In the genomic region with DNA sequence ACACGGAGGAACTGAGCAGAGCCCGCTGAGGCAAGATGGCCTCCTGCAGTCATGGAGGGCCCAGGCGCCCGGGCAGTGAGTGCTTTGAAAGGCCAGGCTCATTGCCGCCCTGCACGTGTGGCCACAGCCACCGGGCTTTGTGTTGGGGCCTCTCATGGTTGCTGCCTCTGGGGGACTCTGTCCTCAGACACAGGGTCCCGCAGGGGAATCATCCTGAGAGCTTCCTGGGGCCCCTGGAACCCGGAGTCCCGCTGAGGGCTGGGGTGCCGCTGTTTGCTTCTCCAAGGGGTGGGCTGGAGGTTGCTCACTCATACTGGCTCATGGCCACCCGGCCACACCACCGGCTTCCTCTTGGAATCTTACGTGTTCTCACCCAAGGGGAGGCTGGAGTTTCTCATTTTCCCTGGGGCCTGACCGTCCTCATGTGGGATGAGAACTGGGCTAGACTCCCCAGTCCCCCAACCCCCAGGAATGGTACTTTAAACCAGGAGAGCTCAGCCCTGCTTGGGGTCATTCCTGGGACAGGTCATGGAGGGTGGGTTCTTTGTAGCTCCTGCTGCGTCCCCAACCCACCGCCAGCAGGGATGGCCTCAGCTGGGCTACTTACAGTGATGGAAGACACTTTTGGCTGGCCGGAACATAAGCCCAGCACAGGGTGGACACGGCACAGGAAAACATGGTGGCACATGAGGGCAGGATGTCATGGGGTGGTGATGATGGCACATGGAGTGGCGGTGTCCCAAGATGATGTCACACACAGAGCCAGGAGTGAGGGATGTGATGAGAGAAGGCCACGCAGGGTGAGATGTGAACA, we compare ENCODE assay signal across 24 cellular contexts. TPM values are rescaled to one million over a fixed set of nuclear protein-coding genes. Genes with fewer than 3 reads are reported as not detected.
DNase-seq lines count a peak whose midpoint lies in the region; ATAC-seq, FAIRE-seq and TF ChIP-seq lines count a peak whose summit lies in the region.
"Had no signal": no experiment of that assay in that cellular context is flagged by ENCODE, and none has a peak within 500 bp of the region (broad histone marks: within the 10 kb centered on the region; RNA-seq: fewer than 3 reads in every experiment).

No MANE protein-coding gene starts in this region.

- peaks cover 7% of the 10 kb centered on the region for H3K4me1 Mint-ChIP-seq in activated naive CD4-positive, alpha-beta T cell treated with anti-CD3 and anti-CD28 coated beads, Interleukin-2, amount 50 U/mL, for 24 hours
- peaks cover 4% of the 10 kb centered on the region for H3K4me1 Mint-ChIP-seq in activated naive CD4-positive, alpha-beta T cell treated with anti-CD3 and anti-CD28 coated beads for 36 hours (ENCODE audit: low read depth)
- peaks cover 8% of the 10 kb centered on the region for H3K4me1 Mint-ChIP-seq in activated CD8-positive, alpha-beta memory T cell treated with anti-CD3 and anti-CD28 coated beads, Interleukin-2, amount 10 ng/mL, durations not matched to agents 7 days and 5 days
- H3K4me1 Mint-ChIP-seq in type B pancreatic cell (ENCODE audit: unreplicated experiment), result peaks cover 6% of the 10 kb centered on the region
- peaks cover 7% of the 10 kb centered on the region for H3K4me1 Mint-ChIP-seq in T-helper 2 cell treated with Interferon-gamma antibody and Interleukin-4, amounts not matched to agents 5 μg/mL and 100 μg/mL, for 36 hours (ENCODE audit: low read depth)

- H3K36me3 Mint-ChIP-seq in activated naive CD4-positive, alpha-beta T cell treated with anti-CD3 and anti-CD28 coated beads, Interleukin-2, amount 50 U/mL, for 24 hours, result no peaks in the 10 kb centered on the region
- no peaks in the 10 kb centered on the region for H3K36me3 Mint-ChIP-seq in activated naive CD4-positive, alpha-beta T cell treated with anti-CD3 and anti-CD28 coated beads for 36 hours (ENCODE audit: low read depth)
- H3K36me3 Mint-ChIP-seq in activated CD8-positive, alpha-beta memory T cell treated with anti-CD3 and anti-CD28 coated beads, Interleukin-2, amount 10 ng/mL, durations not matched to agents 7 days and 5 days, result no peaks in the 10 kb centered on the region
- no peaks in the 10 kb centered on the region for H3K36me3 Mint-ChIP-seq in type B pancreatic cell
- H3K36me3 Mint-ChIP-seq in T-helper 2 cell treated with Interferon-gamma antibody and Interleukin-4, amounts not matched to agents 5 μg/mL and 100 μg/mL, for 36 hours (ENCODE audit: low read depth), result no peaks in the 10 kb centered on the region
- H3K36me3 Mint-ChIP-seq: mesothelial cell of epicardium had no signal

- FAIRE-seq in kidney (lab: Jason Lieb, UNC), result no peak
- FAIRE-seq: astrocyte, colon, K562 had no signal

- TF ChIP-seq CTCF in kidney (IDR thresholded peaks at IDR 0.05; ENCODE audit: borderline replicate concordance, extremely low read depth, insufficient read depth) (no peak), type B pancreatic cell (conservative IDR thresholded peaks at IDR 0.05) (no peak)

- peak overlapping the region; percentile 93 for H3K27ac Mint-ChIP-seq in activated naive CD4-positive, alpha-beta T cell treated with anti-CD3 and anti-CD28 coated beads, Interleukin-2, amount 50 U/mL, for 24 hours
- H3K27ac Mint-ChIP-seq in activated naive CD4-positive, alpha-beta T cell treated with anti-CD3 and anti-CD28 coated beads for 36 hours, result no peak overlapping the region
- H3K27ac Mint-ChIP-seq in activated CD8-positive, alpha-beta memory T cell treated with anti-CD3 and anti-CD28 coated beads, Interleukin-2, amount 10 ng/mL, durations not matched to agents 7 days and 5 days, result no peak overlapping the region
- no peak overlapping the region for H3K27ac Mint-ChIP-seq in type B pancreatic cell
- no peak overlapping the region for H3K27ac Mint-ChIP-seq in T-helper 2 cell treated with Interferon-gamma antibody and Interleukin-4, amounts not matched to agents 5 μg/mL and 100 μg/mL, for 36 hours
- H3K27ac Mint-ChIP-seq: GM23338, mesothelial cell of epicardium had no signal

- CTCF ChIA-PET in activated naive CD4-positive, alpha-beta T cell treated with anti-CD3 and anti-CD28 coated beads for 36 hours (lab: Charles Lee), result interaction anchor here (1.5 to 4.4 kb wide), 2 partner anchors 141 to 146 kb away, joined by 5 to 21 read pairs; no protein-coding TSS in a partner anchor
- CTCF ChIA-PET in activated CD8-positive, alpha-beta memory T cell treated with anti-CD3 and anti-CD28 coated beads, Interleukin-2, amount 10 ng/mL, durations not matched to agents 7 days and 5 days (lab: Charles Lee), result interaction anchor here (1.9 kb wide), 1 partner anchor 141 kb away, joined by 12 read pairs; no protein-coding TSS in a partner anchor

- H3K36me3 ChIP-seq in kidney (ENCODE audit: control insufficient read depth in 1 of 2, insufficient read depth in 2 of 2, low read length in 2 of 2), result no peaks in the 10 kb centered on the region

- no peak for ATAC-seq in activated CD8-positive, alpha-beta memory T cell treated with anti-CD3 and anti-CD28 coated beads, Interleukin-2, amount 10 ng/mL, durations not matched to agents 7 days and 5 days
- ATAC-seq: GM23338, K562 had no signal

- H3K9ac ChIP-seq in kidney (ENCODE audit: low read length in 2 of 2), result no peak overlapping the region

- peaks cover 4 to 18% of the 10 kb centered on the region in 2 donors for H3K4me1 ChIP-seq in kidney (ENCODE audit: control insufficient read depth in 1 of 2, insufficient read depth in 1 of 2, low read depth in 1 of 2, low read length in 2 of 2)

- H3K4me3 Mint-ChIP-seq in activated naive CD4-positive, alpha-beta T cell treated with anti-CD3 and anti-CD28 coated beads, Interleukin-2, amount 50 U/mL, for 24 hours, result no peak overlapping the region
- H3K4me3 Mint-ChIP-seq in activated naive CD4-positive, alpha-beta T cell treated with anti-CD3 and anti-CD28 coated beads for 36 hours, result no peak overlapping the region
- H3K4me3 Mint-ChIP-seq in activated CD8-positive, alpha-beta memory T cell treated with anti-CD3 and anti-CD28 coated beads, Interleukin-2, amount 10 ng/mL, durations not matched to agents 7 days and 5 days, result no peak overlapping the region
- H3K4me3 Mint-ChIP-seq in type B pancreatic cell, result no peak overlapping the region
- H3K4me3 Mint-ChIP-seq in T-helper 2 cell treated with Interferon-gamma antibody and Interleukin-4, amounts not matched to agents 5 μg/mL and 100 μg/mL, for 36 hours, result no peak overlapping the region
- H3K4me3 Mint-ChIP-seq: GM23338, mesothelial cell of epicardium had no signal

- no peaks in the 10 kb centered on the region for H3K27me3 Mint-ChIP-seq in activated naive CD4-positive, alpha-beta T cell treated with anti-CD3 and anti-CD28 coated beads, Interleukin-2, amount 50 U/mL, for 24 hours
- H3K27me3 Mint-ChIP-seq in activated naive CD4-positive, alpha-beta T cell treated with anti-CD3 and anti-CD28 coated beads for 36 hours (ENCODE audit: low read depth), result no peaks in the 10 kb centered on the region
- H3K27me3 Mint-ChIP-seq in activated CD8-positive, alpha-beta memory T cell treated with anti-CD3 and anti-CD28 coated beads, Interleukin-2, amount 10 ng/mL, durations not matched to agents 7 days and 5 days, result no peaks in the 10 kb centered on the region
- H3K27me3 Mint-ChIP-seq in type B pancreatic cell, result peaks cover 23% of the 10 kb centered on the region
- no peaks in the 10 kb centered on the region for H3K27me3 Mint-ChIP-seq in T-helper 2 cell treated with Interferon-gamma antibody and Interleukin-4, amounts not matched to agents 5 μg/mL and 100 μg/mL, for 36 hours (ENCODE audit: low read depth)
- H3K27me3 Mint-ChIP-seq: CD8-positive, alpha-beta memory T cell had no signal

- no peak for DNase-seq in activated naive CD4-positive, alpha-beta T cell treated with anti-CD3 and anti-CD28 coated beads for 36 hours
- DNase-seq in activated CD8-positive, alpha-beta memory T cell treated with anti-CD3 and anti-CD28 coated beads, Interleukin-2, amount 10 ng/mL, durations not matched to agents 7 days and 5 days, result peak; percentile 36
- peak; percentile 65 for DNase-seq in kidney
- DNase-seq in type B pancreatic cell (ENCODE audit: extremely low spot score, unreplicated experiment), result peak; percentile 67
- DNase-seq in HUDEP-2 (lab: John Stamatoyannopoulos, UW; ENCODE audit: unreplicated experiment in 76 of 76), result no peak
- DNase-seq in T-helper 2 cell treated with Interferon-gamma antibody and Interleukin-4, amounts not matched to agents 5 μg/mL and 100 μg/mL, for 36 hours (ENCODE audit: low spot score), result no peak
- DNase-seq in NCI-H2107 treated with DMSO at 0.1 percent for 48 hours (lab: John Stamatoyannopoulos, UW; ENCODE audit: unreplicated experiment), result no peak
- DNase-seq: activated gamma-delta T cell treated with Interleukin-2 at 50 U/mL for 16 hours; DND-41; foreskin fibroblast; kidney glomerular epithelial cell; NCI-H187; retina; stimulated activated naive CD4-positive, alpha-beta T cell had no signal

- H3K9me3 ChIP-seq in kidney (ENCODE audit: control insufficient read depth in 1 of 2, low read length in 2 of 2), result no peaks in the 10 kb centered on the region

- intact Hi-C loops in activated naive CD4-positive, alpha-beta T cell treated with anti-CD3 and anti-CD28 coated beads for 36 hours (cut with micrococcal nuclease), result no loop called here
- intact Hi-C loops in kidney (cut with DNase I), result loop anchor here (10.0 kb wide), 1 partner anchor 136 kb away; no protein-coding TSS in a partner anchor

- no peak overlapping the region for H3K27ac ChIP-seq in kidney (ENCODE audit: low read depth in 2 of 2, low read length in 2 of 2)
- H3K27ac ChIP-seq: RWPE1 had no signal

- no peaks in the 10 kb centered on the region for H3K9me3 Mint-ChIP-seq in activated naive CD4-positive, alpha-beta T cell treated with anti-CD3 and anti-CD28 coated beads, Interleukin-2, amount 50 U/mL, for 24 hours
- no peaks in the 10 kb centered on the region for H3K9me3 Mint-ChIP-seq in activated naive CD4-positive, alpha-beta T cell treated with anti-CD3 and anti-CD28 coated beads for 36 hours
- H3K9me3 Mint-ChIP-seq in activated CD8-positive, alpha-beta memory T cell treated with anti-CD3 and anti-CD28 coated beads, Interleukin-2, amount 10 ng/mL, durations not matched to agents 7 days and 5 days (ENCODE audit: low read depth), result no peaks in the 10 kb centered on the region
- peaks cover 1% of the 10 kb centered on the region for H3K9me3 Mint-ChIP-seq in type B pancreatic cell
- H3K9me3 Mint-ChIP-seq in T-helper 2 cell treated with Interferon-gamma antibody and Interleukin-4, amounts not matched to agents 5 μg/mL and 100 μg/mL, for 36 hours, result peaks cover under 1% of the 10 kb centered on the region
- H3K9me3 Mint-ChIP-seq: CD8-positive, alpha-beta memory T cell; GM23338; mesothelial cell of epicardium had no signal

- H3K4me3 ChIP-seq in kidney (ENCODE audit: low read length in 2 of 2), result no peak overlapping the region
- H3K4me3 ChIP-seq: GM23338, K562 had no signal

RNA-seq across cellular contexts. Expression of gene LRTM2, which starts 21.1 kb away (rescaled TPM):
- not detected for total RNA-seq in activated naive CD4-positive, alpha-beta T cell treated with anti-CD3 and anti-CD28 coated beads for 36 hours
- not detected for total RNA-seq in activated CD8-positive, alpha-beta memory T cell treated with anti-CD3 and anti-CD28 coated beads, Interleukin-2, amount 10 ng/mL, durations not matched to agents 7 days and 5 days
- not detected for total RNA-seq in kidney
- not detected for polyA plus RNA-seq in kidney (ENCODE audit: insufficient read depth, low read depth, low replicate concordance)
- 0.12 and 0.95 TPM in 2 replicates for total RNA-seq in type B pancreatic cell (ENCODE audit: low replicate concordance)
- total RNA-seq: astrocyte, GM23338, K562, NCI-H460, urinary bladder had no signal
- polyA plus RNA-seq: CD8-positive, alpha-beta memory T cell; urinary bladder had no signal

Comparison
In these comparisons a context has a peak if more than half of its experiments do, and no peak if none do; other contexts are left out.
1. DNase-seq: peak in activated CD8-positive, alpha-beta memory T cell treated with anti-CD3 and anti-CD28 coated beads, Interleukin-2, amount 10 ng/mL, durations not matched to agents 7 days and 5 days (single experiment), kidney (single experiment) and type B pancreatic cell (single experiment); none in activated naive CD4-positive, alpha-beta T cell treated with anti-CD3 and anti-CD28 coated beads for 36 hours (single experiment), HUDEP-2 (0 of 76), T-helper 2 cell treated with Interferon-gamma antibody and Interleukin-4, amounts not matched to agents 5 μg/mL and 100 μg/mL, for 36 hours (single experiment) and NCI-H2107 treated with DMSO at 0.1 percent for 48 hours (single experiment).